ENCODE assay signal across 8 cellular contexts in the genomic region with DNA sequence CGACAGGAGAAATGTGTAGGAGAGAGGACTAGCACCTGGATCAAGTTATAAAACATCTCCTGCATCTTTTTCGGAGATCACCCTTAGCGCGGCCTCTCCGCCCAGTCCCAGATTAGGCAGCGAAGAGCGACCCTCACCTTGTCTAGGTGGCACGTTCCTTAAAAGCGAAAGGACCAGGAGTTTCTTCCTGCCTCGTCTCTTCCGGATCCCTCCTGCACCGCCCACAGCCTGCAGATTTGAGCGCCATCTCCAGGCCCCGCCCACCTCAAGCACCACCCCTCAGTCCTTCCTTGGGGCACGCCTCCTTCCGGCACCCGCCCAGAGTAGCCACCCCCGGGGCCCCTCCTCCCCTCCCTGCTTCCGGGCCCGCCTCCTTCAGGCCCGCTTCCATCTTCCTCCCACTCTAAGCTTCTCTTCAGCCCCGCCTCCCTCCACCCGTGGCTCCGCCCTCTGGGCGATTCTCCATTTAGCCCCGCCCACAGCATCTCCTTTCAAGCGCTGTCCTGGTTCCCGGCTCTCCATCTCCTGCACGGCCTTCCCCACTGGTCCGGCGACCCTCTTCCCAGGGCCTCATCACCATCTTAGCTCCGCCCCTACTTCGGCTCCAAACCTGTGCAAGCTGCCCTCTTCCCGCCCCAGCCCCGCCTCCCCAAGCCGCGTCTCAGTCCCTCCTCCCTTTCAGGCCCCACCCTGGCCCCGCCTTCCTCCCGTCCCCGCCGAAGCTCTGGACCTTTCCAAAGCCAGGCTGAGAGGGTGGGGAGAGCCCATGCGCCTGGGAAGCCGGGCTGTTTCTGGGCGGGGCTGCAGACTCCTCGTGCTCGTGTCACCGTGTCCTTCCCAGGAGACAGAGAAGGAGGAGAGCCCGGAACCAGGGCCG. TPM values are rescaled to one million over a fixed set of nuclear protein-coding genes. Genes with fewer than 3 reads are reported as not detected.
A peak's percentile ranks its signal among the peaks of the same experiment; 100 is the strongest.
DNase-seq lines count a peak whose midpoint lies in the region; ATAC-seq, FAIRE-seq and TF ChIP-seq lines count a peak whose summit lies in the region.

No MANE protein-coding gene starts in this region.

- no peaks in the 10 kb centered on the region for H3K27me3 ChIP-seq in adipocyte (replicated peaks; ENCODE audit: control insufficient read depth, insufficient read depth, low read length)
- no peaks in the 10 kb centered on the region for H3K27me3 ChIP-seq in pancreas
- H3K27me3 ChIP-seq in tibial artery: no peaks in the 10 kb centered on the region

- peak overlapping the region; percentile 97 for H3K9ac ChIP-seq in adipocyte (ENCODE audit: low read length)

- DNase-seq in GM12891 (ENCODE audit: insufficient read length, low spot score) (peak; percentile 85), NCI-H1417 treated with DMSO at 0.1 percent for 48 hours (lab: John Stamatoyannopoulos, UW) (peak; percentile 100), SW 1271 (lab: John Stamatoyannopoulos, UW) (peak; percentile 100), adipocyte (ENCODE audit: low read depth) (peak; percentile 100), Right ventricle myocardium superior (peak; percentile 99), pancreas (peak; percentile 97 to 100 (median 99)), tibial artery (peak; percentile 99 to 100)

- H3K27ac ChIP-seq in pancreas: peak overlapping the region; percentile 92 to 97 (median 96)
- H3K27ac ChIP-seq in tibial artery: peak overlapping the region; percentile 98 to 99

- 1% methylated on average over 49 of the region's 49 CpGs for WGBS in pancreas, 2 donors

- TF ChIP-seq POLR2A in GM12891 (IDR thresholded peaks at IDR 0.05; ENCODE audit: low read depth, low read length): peak; percentile 88

- H3K4me1 ChIP-seq in adipocyte (ENCODE audit: control insufficient read depth, insufficient read depth, low read length): peaks cover 26% of the 10 kb centered on the region
- H3K4me1 ChIP-seq in pancreas: peaks cover 21 to 46% (median 38%) of the 10 kb centered on the region in 3 donors
- H3K4me1 ChIP-seq in tibial artery: peaks cover 0 to 55% (median 42%) of the 10 kb centered on the region in 4 donors

- H3K4me3 ChIP-seq in adipocyte (ENCODE audit: low read length) (peak overlapping the region; percentile 96), pancreas (peak overlapping the region; percentile 82 to 94 (median 93)), tibial artery (peak overlapping the region; percentile 96 to 99)

- H3K9me3 ChIP-seq in adipocyte (ENCODE audit: control insufficient read depth, low read length) (no peaks in the 10 kb centered on the region), pancreas (no peaks in the 10 kb centered on the region), tibial artery (no peaks in the 10 kb centered on the region)

- intact Hi-C loops in Right ventricle myocardium superior (cut with DNase I) (no loop called here), pancreas (cut with DNase I) (no loop called here), tibial artery (cut with DNase I; ENCODE audit: low total_unique reads) (loop anchor here (10.0 kb wide), 2 partner anchors 122 to 178 kb away; a partner anchor contains a TSS)

- H3K36me3 ChIP-seq in adipocyte (ENCODE audit: control insufficient read depth, insufficient read depth, low read length, severe bottlenecking) (no peaks in the 10 kb centered on the region), pancreas (no peaks in the 10 kb centered on the region), tibial artery (no peaks in the 10 kb centered on the region)

- peak; percentile 82 for ATAC-seq in HG02798 (IDR thresholded peaks at IDR 0.05; ENCODE audit: poor library complexity, unreplicated experiment)
- ATAC-seq in Right ventricle myocardium superior (ENCODE audit: poor library complexity): peak; percentile 93
- peak; percentile 87 to 94 (median 88) for ATAC-seq in pancreas

- TF ChIP-seq CTCF in pancreas (IDR thresholded peaks at IDR 0.05): no peak
- no peak for TF ChIP-seq CTCF in tibial artery (IDR thresholded peaks at IDR 0.05)

- peak; percentile 86 for FAIRE-seq in GM12891 (lab: Jason Lieb, UNC)
- FAIRE-seq in pancreas (lab: Jason Lieb, UNC): peak; percentile 34

TF ChIP-seq in GM12891, 5 proteins besides CTCF, POLR2A, EP300 and RAD21:
- TF ChIP-seq POLR2AphosphoS5 (IDR thresholded peaks at IDR 0.05; ENCODE audit: low read depth, low read length) (peak; percentile 94), PAX5 (IDR thresholded peaks at IDR 0.05; ENCODE audit: insufficient read depth, low read length, severe bottlenecking) (no peak), SPI1 (IDR thresholded peaks at IDR 0.05; ENCODE audit: low read depth, low read length) (no peak), TAF1 (IDR thresholded peaks at IDR 0.05; ENCODE audit: low read depth, low read length) (peak; percentile 75), POU2F2 (IDR thresholded peaks at IDR 0.05; ENCODE audit: low read depth, low read length) (peak; percentile 52; the same call in 1 of the 2 replicates)

RNA-seq across cellular contexts. Expression of a gene that starts 0.6 kb away (rescaled TPM):
- 123 TPM for polyA plus RNA-seq in GM12891 (2012; ENCODE audit: low read depth, missing spikeins)
- total RNA-seq in Right ventricle myocardium superior (105 TPM), pancreas (10 to 100 TPM; 30.0 to 58.5 (median 40.5) TPM)
- polyA plus RNA-seq in pancreas: 10 to 100 TPM; 57.9 to 60.4 TPM

Comparison
In these comparisons a context has a peak if more than half of its experiments do, and no peak if none do; other contexts are left out.
1. Peak in every context shown above with its lines: DNase-seq, ATAC-seq, H3K4me3 ChIP-seq and H3K27ac ChIP-seq.